8 cellular contexts compared by ENCODE assay signal in genomic region chr2:55418512-55419235, GRCh38. TPM values are rescaled to one million over a fixed set of nuclear protein-coding genes. Genes with fewer than 3 reads are reported as not detected.
A peak's percentile ranks its signal among the peaks of the same experiment; 100 is the strongest.
DNase-seq lines count a peak whose midpoint lies in the region; ATAC-seq and TF ChIP-seq lines count a peak whose summit lies in the region.

No MANE protein-coding gene starts in this region.

- H3K4me1 Mint-ChIP-seq in activated CD4-positive, alpha-beta T cell treated with anti-CD3 and anti-CD28 coated beads for 36 hours = peaks cover 34% of the 10 kb centered on the region

- H3K27ac ChIP-seq in OCI-LY7 (ENCODE audit: low read depth, low read length, poor library complexity, severe bottlenecking) (peak overlapping the region; percentile 73), cingulate gyrus (ENCODE audit: low read depth, low read length) (peak overlapping the region; percentile 96)

- peaks cover 9% of the 10 kb centered on the region for H3K27me3 Mint-ChIP-seq in activated CD4-positive, alpha-beta T cell treated with anti-CD3 and anti-CD28 coated beads for 36 hours

- no peaks in the 10 kb centered on the region for H3K27me3 ChIP-seq in mucosa of stomach (ENCODE audit: control insufficient read depth, insufficient read depth, low read length)

- POLR2A ChIA-PET in activated CD4-positive, alpha-beta T cell treated with anti-CD3 and anti-CD28 coated beads for 36 hours (lab: Charles Lee) = interaction anchor here (0.7 kb wide), 1 partner anchor 99 kb away, joined by 3 read pairs; no protein-coding TSS in a partner anchor
- POLR2A ChIA-PET in OCI-LY7 (lab: Charles Lee) = no interaction called here

- no peak for DNase-seq in activated CD4-positive, alpha-beta T cell treated with anti-CD3 and anti-CD28 coated beads for 36 hours
- DNase-seq in activated CD4-positive, alpha-beta T cell treated with anti-CD3 and anti-CD28 coated beads, Interleukin-2, amount 50 U/mL, for 48 hours = no peak
- DNase-seq in OCI-LY7 (ENCODE audit: low spot score) (peak; percentile 37), mesenteric fat pad (ENCODE audit: low spot score) (no peak)

- TSS peak; percentile 67 for BruUV-seq in OCI-LY7 (replicated peaks; lab: Mats Ljungman, UMichigan)

- H4K20me1 ChIP-seq in OCI-LY7 (ENCODE audit: insufficient read depth, low read length) = peaks cover 10% of the 10 kb centered on the region; the same call in 1 of the 2 replicates

- ATAC-seq in activated CD4-positive, alpha-beta T cell treated with anti-CD3 and anti-CD28 coated beads for 36 hours = no peak
- ATAC-seq in HG03175 (IDR thresholded peaks at IDR 0.05; ENCODE audit: unreplicated experiment) = no peak
- no peak for ATAC-seq in HG03159 (IDR thresholded peaks at IDR 0.05; ENCODE audit: unreplicated experiment)

- TF ChIP-seq CTCF in OCI-LY7 (conservative IDR thresholded peaks at IDR 0.05; ENCODE audit: low read length) = no peak

- CTCF ChIA-PET in activated CD4-positive, alpha-beta T cell treated with anti-CD3 and anti-CD28 coated beads for 36 hours (lab: Charles Lee) = no interaction called here
- CTCF ChIA-PET in OCI-LY7 (lab: Charles Lee; ENCODE audit: unreplicated experiment) = no interaction called here

- no peaks in the 10 kb centered on the region for H3K9me3 Mint-ChIP-seq in activated CD4-positive, alpha-beta T cell treated with anti-CD3 and anti-CD28 coated beads for 36 hours (ENCODE audit: low read depth)

- no peaks in the 10 kb centered on the region for H3K9me2 ChIP-seq in OCI-LY7 (ENCODE audit: insufficient read depth, low read length)

- H3K9me3 ChIP-seq in OCI-LY7 (ENCODE audit: low read length) = no peaks in the 10 kb centered on the region
- no peaks in the 10 kb centered on the region for H3K9me3 ChIP-seq in mucosa of stomach (ENCODE audit: control insufficient read depth, low read length)

- H3K36me3 ChIP-seq in OCI-LY7 (ENCODE audit: insufficient read depth, low read length) (peaks cover 19% of the 10 kb centered on the region), mucosa of stomach (ENCODE audit: control insufficient read depth, insufficient read depth, low read length) (no peaks in the 10 kb centered on the region)

- peaks cover 48% of the 10 kb centered on the region for H3K4me1 ChIP-seq in OCI-LY7 (ENCODE audit: insufficient read depth, low read length, poor library complexity, severe bottlenecking)
- H3K4me1 ChIP-seq in mucosa of stomach (ENCODE audit: control insufficient read depth, insufficient read depth, low read length) = no peaks in the 10 kb centered on the region

- H3K79me2 ChIP-seq in OCI-LY7 (ENCODE audit: insufficient read depth, low read depth, low read length) = peaks cover 63% of the 10 kb centered on the region

- peak overlapping the region; percentile 95 for H3K4me2 ChIP-seq in OCI-LY7 (ENCODE audit: low read length)

- peak overlapping the region; percentile 72 for H2AFZ ChIP-seq in OCI-LY7 (ENCODE audit: low read length)

- no peaks in the 10 kb centered on the region for H3K36me3 Mint-ChIP-seq in activated CD4-positive, alpha-beta T cell treated with anti-CD3 and anti-CD28 coated beads for 36 hours (ENCODE audit: low read depth)

- intact Hi-C loops in activated CD4-positive, alpha-beta T cell treated with anti-CD3 and anti-CD28 coated beads for 36 hours (cut with DNase I, micrococcal nuclease) = loop anchor here (1.0 to 5.0 kb wide), 8 partner anchors 107 to 275 kb away; partner anchors contain the start of genes MTIF2 (in 2 of the 2), CLHC1 (in 1 of the 2), PNPT1 (in 1 of the 2) and PPP4R3B (in 1 of the 2)
- intact Hi-C loops in OCI-LY7 (cut with micrococcal nuclease; ENCODE audit: unreplicated experiment) = loop anchor here (2.0 to 10.0 kb wide), 2 partner anchors 198 to 634 kb away; partner anchors contain the start of gene PPP4R3B

- H3K4me3 ChIP-seq in OCI-LY7 (ENCODE audit: low read depth, low read length, poor library complexity, severe bottlenecking) = peak overlapping the region; percentile 81
- H3K4me3 ChIP-seq in mucosa of stomach (ENCODE audit: low read length) = peak overlapping the region; percentile 33

- peak overlapping the region; percentile 55 for H3K27ac Mint-ChIP-seq in activated CD4-positive, alpha-beta T cell treated with anti-CD3 and anti-CD28 coated beads for 36 hours

- H3K9ac ChIP-seq in mucosa of stomach (ENCODE audit: low read length) = peak overlapping the region; percentile 71

- peak overlapping the region; percentile 77 for H3K4me3 Mint-ChIP-seq in activated CD4-positive, alpha-beta T cell treated with anti-CD3 and anti-CD28 coated beads for 36 hours

RNA-seq across cellular contexts. Expression of gene CCDC88A, which starts 1.0 kb away (rescaled TPM):
- 10 to 100 TPM; 10.1 to 11.3 TPM for total RNA-seq in activated CD4-positive, alpha-beta T cell treated with anti-CD3 and anti-CD28 coated beads for 36 hours
- total RNA-seq in OCI-LY7 (2014; rRNA removed; shearing (Covaris generic)) = 98.4 and 109 TPM in 2 replicates
- total RNA-seq in OCI-LY7 (2022) = 110 and 132 TPM in 2 replicates
- 64.6 TPM for total RNA-seq in mesenteric fat pad
